In genomic region chr2:69597105-69597504, GRCh38 we compare ENCODE assay signal across 26 cellular contexts. TPM values are rescaled to one million over a fixed set of nuclear protein-coding genes. Genes with fewer than 3 reads are reported as not detected.
DNase-seq lines count a peak whose midpoint lies in the region; ATAC-seq lines count a peak whose summit lies in the region.
"Had no signal": no experiment of that assay in that cellular context is flagged by ENCODE, and none has a peak within 500 bp of the region (broad histone marks: within the 10 kb centered on the region; RNA-seq: fewer than 3 reads in every experiment).

No MANE protein-coding gene starts in this region.

- peak; percentile 24 for DNase-seq in activated naive CD4-positive, alpha-beta T cell treated with anti-CD3 and anti-CD28 coated beads, Interleukin-2, amount 10 ng/mL, durations not matched to agents 7 days and 5 days
- no peak for DNase-seq in activated naive CD4-positive, alpha-beta T cell treated with Interleukin-2 at 50 U/mL for 16 hours
- DNase-seq in central memory CD8-positive, alpha-beta T cell (ENCODE audit: low spot score in 2 of 2): no peak
- no peak for DNase-seq in stimulated activated effector memory CD8-positive, alpha-beta T cell treated with anti-CD3 and anti-CD28 coated beads, Interleukin-12 subunit alpha, Interleukin-12 subunit beta, amount 100 ng/mL, for 72 hours (ENCODE audit: low spot score in 2 of 2)
- DNase-seq: body of pancreas; DMS 273 treated with DMSO at 0.1 percent for 48 hours; effector memory CD4-positive, alpha-beta T cell; foreskin keratinocyte; KBM-7; left lung; MM.1S; NCI-H1417; NCI-H2081; NCI-H446; NCI-H82; nephron progenitor cell; stimulated activated CD4-positive, alpha-beta T cell treated with anti-CD3 and anti-CD28 coated beads, Interleukin-4, amount 100 ng/mL, for 1 hour; stomach; WERI-Rb-1 had no signal

- H3K4me1 Mint-ChIP-seq in activated naive CD4-positive, alpha-beta T cell treated with anti-CD3 and anti-CD28 coated beads, Interleukin-2, amount 10 ng/mL, durations not matched to agents 7 days and 5 days: peaks cover 71% of the 10 kb centered on the region
- H3K4me1 Mint-ChIP-seq in IgD-negative memory B cell: peaks cover 0 to 3% (median 2%) of the 10 kb centered on the region in 3 donors
- H3K4me1 Mint-ChIP-seq in central memory CD8-positive, alpha-beta T cell: peaks cover 76% of the 10 kb centered on the region
- peaks cover 52% of the 10 kb centered on the region for H3K4me1 Mint-ChIP-seq in stimulated activated effector memory CD8-positive, alpha-beta T cell treated with anti-CD3 and anti-CD28 coated beads, Interleukin-12 subunit alpha, Interleukin-12 subunit beta, amount 100 ng/mL, for 72 hours
- H3K4me1 Mint-ChIP-seq: mesothelial cell of epicardium, nephron progenitor cell had no signal

- CTCF ChIA-PET in activated naive CD4-positive, alpha-beta T cell treated with anti-CD3 and anti-CD28 coated beads, Interleukin-2, amount 10 ng/mL, durations not matched to agents 7 days and 5 days (lab: Charles Lee): interaction anchor here (1.1 to 2.5 kb wide), 5 partner anchors 14 to 87 kb away, joined by 3 to 9 read pairs (median 3); no protein-coding TSS in a partner anchor

- H3K4me3 Mint-ChIP-seq in activated naive CD4-positive, alpha-beta T cell treated with anti-CD3 and anti-CD28 coated beads, Interleukin-2, amount 10 ng/mL, durations not matched to agents 7 days and 5 days: no peak overlapping the region
- peak overlapping the region in 3 of 4 donors; percentile 59 to 83 (median 76) for H3K4me3 Mint-ChIP-seq in IgD-negative memory B cell
- peak overlapping the region; percentile 16 for H3K4me3 Mint-ChIP-seq in central memory CD8-positive, alpha-beta T cell
- H3K4me3 Mint-ChIP-seq in stimulated activated effector memory CD8-positive, alpha-beta T cell treated with anti-CD3 and anti-CD28 coated beads, Interleukin-12 subunit alpha, Interleukin-12 subunit beta, amount 100 ng/mL, for 72 hours: peak overlapping the region; percentile 6
- H3K4me3 Mint-ChIP-seq: mesothelial cell of epicardium, nephron progenitor cell had no signal

- peaks cover 61% of the 10 kb centered on the region for H3K36me3 Mint-ChIP-seq in activated naive CD4-positive, alpha-beta T cell treated with anti-CD3 and anti-CD28 coated beads, Interleukin-2, amount 10 ng/mL, durations not matched to agents 7 days and 5 days
- H3K36me3 Mint-ChIP-seq in IgD-negative memory B cell: no peaks in the 10 kb centered on the region
- peaks cover 13% of the 10 kb centered on the region for H3K36me3 Mint-ChIP-seq in central memory CD8-positive, alpha-beta T cell (ENCODE audit: insufficient read depth)
- H3K36me3 Mint-ChIP-seq in stimulated activated effector memory CD8-positive, alpha-beta T cell treated with anti-CD3 and anti-CD28 coated beads, Interleukin-12 subunit alpha, Interleukin-12 subunit beta, amount 100 ng/mL, for 72 hours: peaks cover 25% of the 10 kb centered on the region
- H3K36me3 Mint-ChIP-seq: mesothelial cell of epicardium had no signal

- peak overlapping the region; percentile 69 for H3K27ac Mint-ChIP-seq in activated naive CD4-positive, alpha-beta T cell treated with anti-CD3 and anti-CD28 coated beads, Interleukin-2, amount 10 ng/mL, durations not matched to agents 7 days and 5 days
- no peak overlapping the region for H3K27ac Mint-ChIP-seq in IgD-negative memory B cell
- H3K27ac Mint-ChIP-seq in central memory CD8-positive, alpha-beta T cell (ENCODE audit: low read depth): no peak overlapping the region
- no peak overlapping the region for H3K27ac Mint-ChIP-seq in stimulated activated effector memory CD8-positive, alpha-beta T cell treated with anti-CD3 and anti-CD28 coated beads, Interleukin-12 subunit alpha, Interleukin-12 subunit beta, amount 100 ng/mL, for 72 hours
- H3K27ac Mint-ChIP-seq: mesothelial cell of epicardium, nephron progenitor cell had no signal

- no peak for ATAC-seq in central memory CD8-positive, alpha-beta T cell (replicated peaks; ENCODE audit: extremely low read depth, poor library complexity, severe bottlenecking)
- ATAC-seq in stimulated activated effector memory CD8-positive, alpha-beta T cell treated with anti-CD3 and anti-CD28 coated beads, Interleukin-12 subunit alpha, Interleukin-12 subunit beta, amount 100 ng/mL, for 72 hours: no peak
- no peak for ATAC-seq in GM18520 (IDR thresholded peaks at IDR 0.05; ENCODE audit: unreplicated experiment)
- no peak for ATAC-seq in GM21737 (IDR thresholded peaks at IDR 0.05; ENCODE audit: unreplicated experiment)
- ATAC-seq in GM19452 (IDR thresholded peaks at IDR 0.05; ENCODE audit: unreplicated experiment): no peak
- ATAC-seq: body of pancreas, esophagus mucosa, foreskin keratinocyte, left lung, SK-N-SH treated with all-trans-retinoic acid at 6 μM for 48 hours had no signal

- H3K27me3 Mint-ChIP-seq in activated naive CD4-positive, alpha-beta T cell treated with anti-CD3 and anti-CD28 coated beads, Interleukin-2, amount 10 ng/mL, durations not matched to agents 7 days and 5 days: no peaks in the 10 kb centered on the region
- peaks cover 5% of the 10 kb centered on the region for H3K27me3 Mint-ChIP-seq in IgD-negative memory B cell
- H3K27me3 Mint-ChIP-seq in central memory CD8-positive, alpha-beta T cell: no peaks in the 10 kb centered on the region

- no peaks in the 10 kb centered on the region for H3K9me3 Mint-ChIP-seq in activated naive CD4-positive, alpha-beta T cell treated with anti-CD3 and anti-CD28 coated beads, Interleukin-2, amount 10 ng/mL, durations not matched to agents 7 days and 5 days
- no peaks in the 10 kb centered on the region for H3K9me3 Mint-ChIP-seq in IgD-negative memory B cell
- no peaks in the 10 kb centered on the region for H3K9me3 Mint-ChIP-seq in central memory CD8-positive, alpha-beta T cell
- no peaks in the 10 kb centered on the region for H3K9me3 Mint-ChIP-seq in stimulated activated effector memory CD8-positive, alpha-beta T cell treated with anti-CD3 and anti-CD28 coated beads, Interleukin-12 subunit alpha, Interleukin-12 subunit beta, amount 100 ng/mL, for 72 hours
- H3K9me3 Mint-ChIP-seq: mesothelial cell of epicardium, nephron progenitor cell had no signal

RNA-seq across cellular contexts. Expression of gene AAK1, which starts 46.4 kb away (rescaled TPM):
- polyA plus RNA-seq in IgD-negative memory B cell: 6.0 TPM
